Comparison of ENCODE assay signal across 13 cellular contexts in the genomic region with DNA sequence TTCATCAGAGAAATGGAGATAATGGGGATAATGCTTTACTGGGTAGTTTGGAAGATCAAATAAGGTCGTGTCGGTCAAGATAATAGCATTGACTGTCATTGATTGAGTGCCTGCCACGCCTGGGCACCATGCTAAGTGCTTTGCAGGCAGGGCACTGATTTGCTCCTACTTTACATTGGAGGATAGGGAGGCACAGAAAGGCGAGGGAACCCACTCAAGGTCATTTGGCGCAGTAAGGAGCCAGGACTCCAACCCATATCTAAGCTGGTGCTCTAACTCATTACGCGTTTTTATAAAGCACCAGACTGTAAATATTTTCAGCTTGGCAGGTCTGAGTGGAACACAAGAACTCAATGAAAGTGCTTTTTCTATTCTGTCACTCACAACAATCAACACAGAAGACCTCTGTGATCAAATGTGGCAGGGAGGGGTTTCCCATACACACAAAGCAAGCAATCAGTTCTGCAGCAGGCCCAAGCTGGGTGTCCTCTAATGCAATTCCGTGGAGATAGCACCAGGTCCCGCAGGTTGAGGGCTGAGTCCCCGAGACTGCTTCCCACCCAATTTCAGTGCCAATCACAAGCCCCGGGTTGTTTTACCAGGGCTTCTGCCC.
"Had no signal": no experiment of that assay in that cellular context is flagged by ENCODE, and none has a peak within 500 bp of the region (broad histone marks: within the 10 kb centered on the region; RNA-seq: fewer than 3 reads in every experiment).

No MANE protein-coding gene starts in this region.

- H3K27me3 ChIP-seq: tibial nerve had no signal

- H3K27ac ChIP-seq: gastroesophageal sphincter had no signal

- DNase-seq: activated CD4-positive, alpha-beta T cell treated with anti-CD3 and anti-CD28 coated beads for 1 hour; activated CD4-positive, alpha-beta T cell treated with anti-CD3 and anti-CD28 coated beads, Interleukin-2, amount 50 U/mL, for 4 hours; activated naive CD4-positive, alpha-beta T cell; activated T-cell treated with anti-CD3 and anti-CD28 coated beads for 4 hours; dermis blood vessel endothelial cell; nephron progenitor cell; SK-N-SH; stimulated activated CD4-positive, alpha-beta T cell treated with anti-CD3 and anti-CD28 coated beads, Interleukin-12 subunit alpha, Interleukin-12 subunit beta, amount 100 ng/mL, for 4 hours; stimulated activated CD4-positive, alpha-beta T cell treated with anti-CD3 and anti-CD28 coated beads, Interleukin-2, amount 100 ng/mL, for 24 hours; T-helper 1 cell; T1000 had no signal

- H3K27ac Mint-ChIP-seq: nephron progenitor cell had no signal

- H3K9ac ChIP-seq: SK-N-SH had no signal

- H3K9me3 ChIP-seq: gastroesophageal sphincter, SK-N-SH, tibial nerve had no signal

- H3K36me3 ChIP-seq: gastroesophageal sphincter, tibial nerve had no signal

- H3K4me1 Mint-ChIP-seq: nephron progenitor cell had no signal

- H3K4me3 Mint-ChIP-seq: nephron progenitor cell had no signal

- H3K4me3 ChIP-seq: gastroesophageal sphincter, tibial nerve had no signal

- H3K4me1 ChIP-seq: gastroesophageal sphincter had no signal

- H3K4me2 ChIP-seq: SK-N-SH had no signal
